1 cellular context compared by ENCODE assay signal in the genomic region with DNA sequence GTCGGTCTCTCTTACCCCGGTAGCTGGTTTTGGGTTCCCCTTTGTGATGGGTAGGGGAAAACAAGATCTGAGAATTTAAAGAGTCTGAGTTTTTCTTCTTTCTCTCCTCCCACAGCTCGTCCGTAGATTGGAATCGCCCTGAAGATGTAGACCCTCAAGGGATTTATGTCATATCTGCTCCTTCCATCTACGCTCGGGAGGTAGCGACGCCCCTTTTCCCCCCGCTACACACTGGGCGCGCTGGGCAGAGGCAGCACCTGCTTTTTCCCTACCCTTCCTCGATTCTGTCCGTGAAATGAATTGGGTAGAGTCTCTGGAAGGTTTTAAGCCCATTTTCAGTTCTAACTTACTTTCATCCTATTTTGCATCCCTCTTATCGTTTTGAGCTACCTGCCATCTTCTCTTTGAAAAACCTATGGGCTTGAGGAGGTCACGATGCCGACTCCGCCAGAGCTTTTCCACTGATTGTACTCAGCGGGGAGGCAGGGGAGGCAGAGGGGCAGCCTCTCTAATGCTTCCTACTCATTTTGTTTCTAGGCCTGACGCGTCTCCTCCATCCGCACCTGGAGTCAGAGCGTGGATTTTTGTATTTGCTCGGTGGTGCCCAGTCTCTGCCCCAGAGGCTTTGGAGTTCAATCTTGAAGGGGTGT.
TF ChIP-seq lines count a peak whose summit lies in the region.

No MANE protein-coding gene starts in this region.

TF ChIP-seq in K562, 482 proteins besides CTCF, POLR2A, EP300 and RAD21:
- TF ChIP-seq, protein P1, sequence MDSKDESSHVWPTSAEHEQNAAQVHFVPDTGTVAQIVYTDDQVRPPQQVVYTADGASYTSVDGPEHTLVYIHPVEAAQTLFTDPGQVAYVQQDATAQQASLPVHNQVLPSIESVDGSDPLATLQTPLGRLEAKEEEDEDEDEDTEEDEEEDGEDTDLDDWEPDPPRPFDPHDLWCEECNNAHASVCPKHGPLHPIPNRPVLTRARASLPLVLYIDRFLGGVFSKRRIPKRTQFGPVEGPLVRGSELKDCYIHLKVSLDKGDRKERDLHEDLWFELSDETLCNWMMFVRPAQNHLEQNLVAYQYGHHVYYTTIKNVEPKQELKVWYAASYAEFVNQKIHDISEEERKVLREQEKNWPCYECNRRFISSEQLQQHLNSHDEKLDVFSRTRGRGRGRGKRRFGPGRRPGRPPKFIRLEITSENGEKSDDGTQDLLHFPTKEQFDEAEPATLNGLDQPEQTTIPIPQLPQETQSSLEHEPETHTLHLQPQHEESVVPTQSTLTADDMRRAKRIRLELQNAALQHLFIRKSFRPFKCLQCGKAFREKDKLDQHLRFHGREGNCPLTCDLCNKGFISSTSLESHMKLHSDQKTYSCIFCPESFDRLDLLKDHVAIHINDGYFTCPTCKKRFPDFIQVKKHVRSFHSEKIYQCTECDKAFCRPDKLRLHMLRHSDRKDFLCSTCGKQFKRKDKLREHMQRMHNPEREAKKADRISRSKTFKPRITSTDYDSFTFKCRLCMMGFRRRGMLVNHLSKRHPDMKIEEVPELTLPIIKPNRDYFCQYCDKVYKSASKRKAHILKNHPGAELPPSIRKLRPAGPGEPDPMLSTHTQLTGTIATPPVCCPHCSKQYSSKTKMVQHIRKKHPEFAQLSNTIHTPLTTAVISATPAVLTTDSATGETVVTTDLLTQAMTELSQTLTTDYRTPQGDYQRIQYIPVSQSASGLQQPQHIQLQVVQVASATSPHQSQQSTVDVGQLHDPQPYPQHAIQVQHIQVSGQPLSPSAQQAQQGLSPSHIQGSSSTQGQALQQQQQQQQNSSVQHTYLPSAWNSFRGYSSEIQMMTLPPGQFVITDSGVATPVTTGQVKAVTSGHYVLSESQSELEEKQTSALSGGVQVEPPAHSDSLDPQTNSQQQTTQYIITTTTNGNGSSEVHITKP (IDR thresholded peaks at IDR 0.05; ENCODE audit: partially characterized antibody), result peak; percentile 85
- TF ChIP-seq TEAD1 (CRISPR knock-in tag; IDR thresholded peaks at IDR 0.05) (no peak), NFE2L1 (tag; IDR thresholded peaks at IDR 0.05; ENCODE audit: borderline replicate concordance, low read depth) (no peak), ELF1 (tag; IDR thresholded peaks at IDR 0.05) (no peak)
- TF ChIP-seq, protein P2, sequence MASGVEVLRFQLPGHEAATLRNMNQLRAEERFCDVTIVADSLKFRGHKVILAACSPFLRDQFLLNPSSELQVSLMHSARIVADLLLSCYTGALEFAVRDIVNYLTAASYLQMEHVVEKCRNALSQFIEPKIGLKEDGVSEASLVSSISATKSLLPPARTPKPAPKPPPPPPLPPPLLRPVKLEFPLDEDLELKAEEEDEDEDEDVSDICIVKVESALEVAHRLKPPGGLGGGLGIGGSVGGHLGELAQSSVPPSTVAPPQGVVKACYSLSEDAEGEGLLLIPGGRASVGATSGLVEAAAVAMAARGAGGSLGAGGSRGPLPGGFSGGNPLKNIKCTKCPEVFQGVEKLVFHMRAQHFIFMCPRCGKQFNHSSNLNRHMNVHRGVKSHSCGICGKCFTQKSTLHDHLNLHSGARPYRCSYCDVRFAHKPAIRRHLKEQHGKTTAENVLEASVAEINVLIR (CRISPR knock-in tag; IDR thresholded peaks at IDR 0.05), result no peak
